ENCODE assay signal across 15 cellular contexts in genomic region chrX:152895724-152896420, GRCh38. TPM values are rescaled to one million over a fixed set of nuclear protein-coding genes. Genes with fewer than 3 reads are reported as not detected.
DNase-seq lines count a peak whose midpoint lies in the region; ATAC-seq and FAIRE-seq lines count a peak whose summit lies in the region.
"Had no signal": no experiment of that assay in that cellular context is flagged by ENCODE, and none has a peak within 500 bp of the region (broad histone marks: within the 10 kb centered on the region; RNA-seq: fewer than 3 reads in every experiment).

No MANE protein-coding gene starts in this region.

- no peak for FAIRE-seq in RCC 7860 (lab: Jason Lieb, UNC)
- FAIRE-seq: G401.6 had no signal

- DNase-seq in ELR (ENCODE audit: low read depth) (peak; percentile 86), RCC 7860 (ENCODE audit: low spot score) (peak; percentile 35), renal cortical epithelial cell (ENCODE audit: low read depth) (peak; percentile 36), NCI-H1417 (lab: John Stamatoyannopoulos, UW) (no peak), AG08396 (ENCODE audit: low spot score) (no peak), ACHN (no peak)
- no peak for DNase-seq in stimulated activated CD4-positive, alpha-beta T cell treated with anti-CD3 and anti-CD28 coated beads, Interleukin-1b, Interleukin-23, amount 100 ng/mL, for 48 hours
- DNase-seq: activated CD4-positive, CD25-positive, alpha-beta regulatory T cell; activated CD8-positive, alpha-beta memory T cell treated with anti-CD3 and anti-CD28 coated beads, Interleukin-2, amount 50 U/mL, for 4 hours; activated naive CD4-positive, alpha-beta T cell treated with anti-CD3 and anti-CD28 coated beads, Interleukin-2, amount 10 ng/mL, durations not matched to agents 7 days and 5 days; CD4-positive, alpha-beta T cell; immature natural killer cell had no signal

- in situ Hi-C loops in ACHN (cut with HindIII; ENCODE audit: low pct_ligation_motif_present, low pct_unique_long_range_greater_than_20kb, low sequenced_read_pairs) = no loop called here

- peak; percentile 85 for ATAC-seq in esophagus mucosa
- ATAC-seq: SK-N-SH treated with all-trans-retinoic acid at 6 μM for 48 hours had no signal

RNA-seq across cellular contexts. Expression of gene ZNF185, which starts 2.0 kb away (rescaled TPM):
- total RNA-seq in esophagus mucosa = 341 TPM
- total RNA-seq in renal cortical epithelial cell = 45.3 and 63.4 TPM in 2 replicates

Comparison
In these comparisons a context has a peak if more than half of its experiments do, and no peak if none do; other contexts are left out.
1. DNase-seq: peak in ELR (single experiment), RCC 7860 (single experiment) and renal cortical epithelial cell (single experiment); none in NCI-H1417 (0 of 3), AG08396 (single experiment), ACHN (single experiment) and stimulated activated CD4-positive, alpha-beta T cell treated with anti-CD3 and anti-CD28 coated beads, Interleukin-1b, Interleukin-23, amount 100 ng/mL, for 48 hours (single experiment).